1 cellular context compared by ENCODE assay signal in the genomic region with DNA sequence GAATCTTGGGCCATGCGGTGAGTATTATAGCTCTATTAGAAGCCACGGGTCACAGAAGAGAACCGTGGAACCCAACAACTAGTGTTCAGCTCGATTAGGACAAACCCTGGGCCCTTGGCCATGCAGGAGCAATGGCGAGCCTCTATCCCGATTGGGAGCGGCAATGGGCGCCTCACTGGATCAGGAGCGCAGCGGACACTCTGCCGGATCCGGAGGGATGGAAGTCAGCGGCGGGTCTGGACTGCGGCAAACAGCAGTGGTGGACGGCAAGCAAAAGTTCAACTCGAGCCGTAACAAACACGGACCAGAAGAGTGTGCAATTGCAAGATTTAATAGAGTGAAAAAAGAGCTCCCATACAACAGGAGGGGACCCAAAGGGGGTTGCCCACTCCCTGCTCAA.
TF ChIP-seq lines count a peak whose summit lies in the region.

No MANE protein-coding gene starts in this region.

TF ChIP-seq in SK-N-SH, 30 proteins besides CTCF, POLR2A, EP300 and RAD21 (continued from another document):
- TF ChIP-seq REST (IDR thresholded peaks at IDR 0.05; ENCODE audit: low read depth, low read length) (no peak), USF2 (IDR thresholded peaks at IDR 0.05; ENCODE audit: borderline replicate concordance, low read depth, low read length) (no peak), TEAD4 (IDR thresholded peaks at IDR 0.05; ENCODE audit: borderline replicate concordance, insufficient read depth) (no peak), TAF1 (IDR thresholded peaks at IDR 0.05; ENCODE audit: borderline replicate concordance, low read depth, low read length) (no peak), CHD2 (IDR thresholded peaks at IDR 0.05; ENCODE audit: low read length, partially characterized antibody) (no peak), RXRA (IDR thresholded peaks at IDR 0.05; ENCODE audit: borderline replicate concordance, low read depth) (no peak), FOXM1 (IDR thresholded peaks at IDR 0.05; ENCODE audit: low read depth) (no peak), ELF1 (IDR thresholded peaks at IDR 0.05) (no peak), FOSL2 (IDR thresholded peaks at IDR 0.05; ENCODE audit: borderline replicate concordance, low read depth) (no peak), GABPA (IDR thresholded peaks at IDR 0.05; ENCODE audit: low read depth) (no peak), SIN3A (IDR thresholded peaks at IDR 0.05; ENCODE audit: borderline replicate concordance, low read depth, low read length) (no peak), MEF2A (IDR thresholded peaks at IDR 0.05; ENCODE audit: borderline replicate concordance, low read depth) (no peak), EZH2phosphoT487 (IDR thresholded peaks at IDR 0.05; ENCODE audit: borderline replicate concordance, low read depth) (no peak)
